In the genomic region with DNA sequence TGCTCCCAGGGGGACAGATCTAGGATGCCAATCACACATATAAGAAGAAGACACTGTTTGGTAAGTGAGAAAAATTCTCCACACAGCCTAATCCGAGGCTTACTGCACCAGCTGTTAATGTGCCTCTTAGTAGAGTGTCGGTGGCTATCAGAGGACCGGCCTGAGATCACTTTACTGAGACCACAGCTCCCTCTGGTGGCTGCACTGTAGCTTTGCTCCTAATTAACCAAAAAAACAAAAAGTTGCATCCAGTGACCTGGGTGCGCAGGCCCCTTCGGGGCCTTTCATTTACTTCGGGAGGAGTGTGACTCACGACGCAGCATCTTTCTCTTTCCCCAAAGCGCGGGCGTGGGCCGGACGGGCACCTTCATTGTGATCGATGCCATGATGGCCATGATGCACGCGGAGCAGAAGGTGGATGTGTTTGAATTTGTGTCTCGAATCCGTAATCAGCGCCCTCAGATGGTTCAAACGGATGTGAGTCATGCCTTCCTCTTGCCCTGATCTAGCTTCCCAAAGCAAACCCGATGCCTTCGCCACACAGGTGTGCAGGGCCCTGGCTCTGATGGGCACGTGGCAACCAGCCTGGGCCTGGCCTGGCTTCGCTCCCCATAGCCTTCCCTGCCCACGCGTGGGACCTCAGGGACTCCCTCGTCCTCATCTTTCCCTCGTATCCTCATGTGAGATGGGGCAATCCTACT, we compare ENCODE assay signal across 8 cellular contexts. TPM values are rescaled to one million over a fixed set of nuclear protein-coding genes. Genes with fewer than 3 reads are reported as not detected.
DNase-seq lines count a peak whose midpoint lies in the region; ATAC-seq and TF ChIP-seq lines count a peak whose summit lies in the region.

No MANE protein-coding gene starts in this region.

- no peaks in the 10 kb centered on the region for H3K9me2 ChIP-seq in SK-N-SH

- H3K4me3 Mint-ChIP-seq in activated naive CD8-positive, alpha-beta T cell: no peak overlapping the region

- no peaks in the 10 kb centered on the region for H3K9me3 Mint-ChIP-seq in activated naive CD8-positive, alpha-beta T cell (ENCODE audit: low read depth)

- H3K4me1 ChIP-seq in SK-N-SH (ENCODE audit: control insufficient read depth in 1 of 2, insufficient read depth in 2 of 2, low read depth in 1 of 2, low read length in 1 of 2) (no peaks in the 10 kb centered on the region), psoas muscle (peaks cover 6% of the 10 kb centered on the region)

- no peak overlapping the region for H3K9ac ChIP-seq in SK-N-SH

- intact Hi-C loops in Right ventricle myocardium superior (cut with DNase I) (loop anchor here (2.0 to 5.0 kb wide), 2 partner anchors 32 to 163 kb away; a partner anchor contains a TSS), psoas muscle (cut with DNase I) (loop anchor here (2.0 to 5.0 kb wide), 3 partner anchors 162 to 352 kb away; a partner anchor contains a TSS)

- WGBS in SK-N-SH (ENCODE audit: low lambda C conversion rate): 52% methylated on average over 27 of the region's 28 CpGs
- WGBS in psoas muscle, 3 donors: 36 to 40% (median 37%) methylated on average over 28 of the region's 28 CpGs

- ATAC-seq in GM21825 (IDR thresholded peaks at IDR 0.05; ENCODE audit: unreplicated experiment) (peak; percentile 32), Right ventricle myocardium superior (ENCODE audit: poor library complexity) (peak; percentile 79), psoas muscle (peak; percentile 60 to 71 (median 66)), GM19023 (IDR thresholded peaks at IDR 0.05; ENCODE audit: unreplicated experiment) (no peak)

- H3K27me3 Mint-ChIP-seq in activated naive CD8-positive, alpha-beta T cell: no peaks in the 10 kb centered on the region

- no peaks in the 10 kb centered on the region for H4K20me1 ChIP-seq in SK-N-SH (ENCODE audit: insufficient read depth)

- H2AFZ ChIP-seq in SK-N-SH (ENCODE audit: low read depth): no peak overlapping the region

- H3K4me3 ChIP-seq in MG63 (no peak overlapping the region), SK-N-SH (ENCODE audit: low read depth in 2 of 2, low read length in 1 of 2) (peak overlapping the region in 1 of 2 experiments; percentile 11; a peak in 1 of 4 replicates), psoas muscle (no peak overlapping the region)

- TF ChIP-seq CTCF in SK-N-SH (IDR thresholded peaks at IDR 0.05) (peak; percentile 83), psoas muscle (IDR thresholded peaks at IDR 0.05) (peak; percentile 78)

- no peak for TF ChIP-seq EP300 in SK-N-SH (IDR thresholded peaks at IDR 0.05; ENCODE audit: borderline replicate concordance in 1 of 2, low read depth in 1 of 2, low read length in 1 of 2)

- H3K9me3 ChIP-seq in MG63: no peaks in the 10 kb centered on the region
- H3K9me3 ChIP-seq in SK-N-SH: no peaks in the 10 kb centered on the region
- no peaks in the 10 kb centered on the region for H3K9me3 ChIP-seq in psoas muscle

- H3F3A ChIP-seq in SK-N-SH (replicated peaks; ENCODE audit: insufficient read depth): peaks cover 4% of the 10 kb centered on the region

- H3K36me3 ChIP-seq in MG63 (no peaks in the 10 kb centered on the region), SK-N-SH (replicated peaks in 1 of 2; ENCODE audit: control insufficient read depth in 1 of 2, insufficient read depth in 2 of 2, low read length in 1 of 2) (peaks cover 0 to 41% of the 10 kb centered on the region in 2 experiments), psoas muscle (ENCODE audit: insufficient read depth in 1 of 2, low read depth in 1 of 2) (peaks cover 0 to 13% of the 10 kb centered on the region in 2 donors)

- H3K27me3 ChIP-seq in MG63: no peaks in the 10 kb centered on the region
- no peaks in the 10 kb centered on the region for H3K27me3 ChIP-seq in SK-N-SH (ENCODE audit: insufficient read depth)
- no peaks in the 10 kb centered on the region for H3K27me3 ChIP-seq in psoas muscle (ENCODE audit: insufficient read depth in 3 of 3, low read length in 2 of 3)

- POLR2A ChIA-PET in SK-N-SH (lab: Yijun Ruan, JAX): no interaction called here

- CTCF ChIA-PET in SK-N-SH (lab: Yijun Ruan, JAX): interaction anchor here (0.5 to 4.0 kb wide), 69 partner anchors 8 to 1493 kb away, joined by 3 to 64 read pairs (median 4); a partner anchor contains a TSS

- no peaks in the 10 kb centered on the region for H3K79me2 ChIP-seq in SK-N-SH (ENCODE audit: insufficient read depth)

- H3K27ac ChIP-seq in SK-N-SH (ENCODE audit: low read depth in 2 of 2, low read length in 1 of 2) (no peak overlapping the region), psoas muscle (no peak overlapping the region)

- peaks cover 37% of the 10 kb centered on the region for H3K4me1 Mint-ChIP-seq in activated naive CD8-positive, alpha-beta T cell (ENCODE audit: low read depth)

- peaks cover 27% of the 10 kb centered on the region for H3K36me3 Mint-ChIP-seq in activated naive CD8-positive, alpha-beta T cell

- peak; percentile 95 for TF ChIP-seq RAD21 in SK-N-SH (IDR thresholded peaks at IDR 0.05; ENCODE audit: low read length)

- H3K4me2 ChIP-seq in SK-N-SH: no peak overlapping the region

- H3K27ac Mint-ChIP-seq in activated naive CD8-positive, alpha-beta T cell: peak overlapping the region; percentile 28

- DNase-seq in DMS53 (lab: John Stamatoyannopoulos, UW) (peak; percentile 86), MG63 (peak; percentile 54), SK-N-SH (peak; percentile 85), Right ventricle myocardium superior (peak; percentile 71), psoas muscle (peak; percentile 64 to 86)

TF ChIP-seq in SK-N-SH, 30 proteins besides CTCF, POLR2A, EP300 and RAD21:
- peak; percentile 89 for TF ChIP-seq SMC3 (IDR thresholded peaks at IDR 0.05; ENCODE audit: low read depth, low read length)
- no peak for TF ChIP-seq CHD2 (IDR thresholded peaks at IDR 0.05; ENCODE audit: low read length, partially characterized antibody)
- no peak for TF ChIP-seq FOXJ3 (CRISPR knock-in tag; IDR thresholded peaks at IDR 0.05)
- no peak for TF ChIP-seq GABPA (IDR thresholded peaks at IDR 0.05; ENCODE audit: low read depth)

RNA-seq across cellular contexts. Expression of a gene that starts 56.7 kb away (rescaled TPM):
- total RNA-seq in MG63 (2014; rRNA removed; shearing (Covaris generic); ENCODE audit: low replicate concordance): 15.0 and 17.9 TPM in 2 replicates
- polyA plus RNA-seq in SK-N-SH (2012; rRNA removed): 5.7 and 7.5 TPM in 2 replicates
- 5.5 and 6.3 TPM in 2 replicates for polyA plus RNA-seq in SK-N-SH (2012; cell fraction: cytosol; rRNA removed)
- 8.2 and 9.4 TPM in 2 replicates for polyA plus RNA-seq in SK-N-SH (2012; cell fraction: nucleus; rRNA removed)
- total RNA-seq in Right ventricle myocardium superior: 2.4 TPM
- under 1 TPM; 0.02 to 0.84 (median 0.31) TPM for total RNA-seq in psoas muscle
- under 1 TPM in 2 of 3 donors, not detected in 1; 0.06 to 0.07 TPM for polyA plus RNA-seq in psoas muscle
